ENCODE assay signal across 22 cellular contexts in the genomic region with DNA sequence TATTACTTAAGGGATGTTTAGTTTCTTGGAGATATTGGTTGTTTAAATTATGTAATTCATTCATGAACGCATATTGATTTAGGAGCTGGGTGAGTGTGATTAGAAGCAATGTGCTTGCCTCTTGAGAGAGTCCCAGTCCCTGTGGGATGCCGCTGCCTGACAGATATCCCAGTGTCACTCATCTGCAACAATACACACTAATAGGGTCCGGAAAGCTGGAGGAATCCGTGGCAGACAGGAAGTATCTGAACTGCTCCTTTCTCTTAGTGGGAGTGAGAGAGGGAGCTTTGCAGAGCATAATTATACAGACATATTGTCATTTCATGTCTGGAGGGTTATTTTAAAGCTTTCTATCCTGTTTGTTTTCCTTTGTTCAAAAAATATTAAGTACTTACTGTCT. TPM values are rescaled to one million over a fixed set of nuclear protein-coding genes. Genes with fewer than 3 reads are reported as not detected.
DNase-seq lines count a peak whose midpoint lies in the region; ATAC-seq and TF ChIP-seq lines count a peak whose summit lies in the region.
"Had no signal": no experiment of that assay in that cellular context is flagged by ENCODE, and none has a peak within 500 bp of the region (broad histone marks: within the 10 kb centered on the region; RNA-seq: fewer than 3 reads in every experiment).

No MANE protein-coding gene starts in this region.

- peaks cover 65% of the 10 kb centered on the region for H3K4me1 Mint-ChIP-seq in nephron

- H3K4me1 ChIP-seq in GM23248 (ENCODE audit: insufficient read depth): peaks cover 91% of the 10 kb centered on the region

- TF ChIP-seq CTCF in nephron (IDR thresholded peaks at IDR 0.05; ENCODE audit: unreplicated experiment in 3 of 3): no peak

- ATAC-seq in GM19324 (IDR thresholded peaks at IDR 0.05; ENCODE audit: low FRiP score, unreplicated experiment) (no peak), HG02973 (IDR thresholded peaks at IDR 0.05; ENCODE audit: unreplicated experiment) (no peak)
- ATAC-seq: natural killer cell had no signal

- peak overlapping the region in 2 of 3 experiments; percentile 20 to 21 for H3K27ac Mint-ChIP-seq in nephron
- H3K27ac Mint-ChIP-seq: natural killer cell had no signal

- no peaks in the 10 kb centered on the region for H3K27me3 Mint-ChIP-seq in nephron (ENCODE audit: low read depth)

- WGBS in GM23248 (ENCODE audit: low coverage in 1 of 2, low lambda C conversion rate in 2 of 2, missing lambda C conversion rate in 2 of 2), 2 experiments: 34 to 36% methylated on average over 4 of the region's 4 CpGs

- H4K20me1 ChIP-seq in GM23248 (ENCODE audit: insufficient read depth): 0 out of 2 replicates have a peak, but pooled peaks cover 6% of the 10 kb centered on the region

- DNase-seq in GM23248 (no peak), NCI-H146 (lab: John Stamatoyannopoulos, UW) (peak; percentile 43), dermis blood vessel endothelial cell (peak; percentile 35), SIG-M5 treated with dmso at 0.1 percent for 504 hours (lab: John Stamatoyannopoulos, UW; ENCODE audit: unreplicated experiment) (no peak), T-helper 9 cell (no peak)
- DNase-seq: activated CD4-positive, CD25-positive, alpha-beta regulatory T cell; AML-193; head of caudate nucleus; KBM-7; natural killer cell; NCI-H1048; NCI-H226; SHP77 treated with DMSO at 0.1 percent for 48 hours; spleen; T-helper 2 cell had no signal

- H3K9ac ChIP-seq in GM23248: 0 out of 2 replicates have a peak overlapping the region, but pooled peaks have one; percentile 5

- H3K9me3 Mint-ChIP-seq in nephron: no peaks in the 10 kb centered on the region
- H3K9me3 Mint-ChIP-seq: natural killer cell had no signal

- no peak overlapping the region; the same call in 1 of the 2 replicates for H3K27ac ChIP-seq in GM23248
- H3K27ac ChIP-seq: prostate gland, suprapubic skin had no signal

- H3K4me3 Mint-ChIP-seq in nephron: no peak overlapping the region
- H3K4me3 Mint-ChIP-seq: natural killer cell had no signal

- H3K4me3 ChIP-seq in GM23248: no peak overlapping the region
- H3K4me3 ChIP-seq: HAP-1, lung, prostate gland, spleen, suprapubic skin had no signal

- no peaks in the 10 kb centered on the region for H3K27me3 ChIP-seq in GM23248 (replicated peaks; ENCODE audit: insufficient read depth)
- H3K27me3 ChIP-seq: spleen, suprapubic skin had no signal

- no peaks in the 10 kb centered on the region for H3K9me2 ChIP-seq in GM23248 (ENCODE audit: insufficient read depth)

- peaks cover 100% of the 10 kb centered on the region for H3K79me2 ChIP-seq in GM23248 (ENCODE audit: insufficient read depth)

- peaks cover 55% of the 10 kb centered on the region for H3F3A ChIP-seq in GM23248 (ENCODE audit: insufficient read depth)

- H3K36me3 ChIP-seq in GM23248 (ENCODE audit: low read depth): no peaks in the 10 kb centered on the region
- H3K36me3 ChIP-seq: HAP-1, prostate gland, spleen, suprapubic skin had no signal

- H3K4me2 ChIP-seq in GM23248 (ENCODE audit: unreplicated experiment): no peak overlapping the region

- no peaks in the 10 kb centered on the region for H3K36me3 Mint-ChIP-seq in nephron (ENCODE audit: low read depth)
- H3K36me3 Mint-ChIP-seq: natural killer cell had no signal

- no peak overlapping the region for H2AFZ ChIP-seq in GM23248

- no peaks in the 10 kb centered on the region for H3K9me3 ChIP-seq in GM23248 (ENCODE audit: low read depth)
- H3K9me3 ChIP-seq: HAP-1, prostate gland, spleen, suprapubic skin had no signal

- in situ Hi-C loops in GM23248 (cut with MboI): no loop called here

RNA-seq across cellular contexts. Expression of gene AMOTL1, which starts 17.4 kb away (rescaled TPM):
- total RNA-seq in GM23248 (2014; rRNA removed; shearing (Covaris generic)): 50.8 and 55.9 TPM in 2 replicates
- polyA plus RNA-seq in GM23248 (2016; fragmentation: Nextera tagmentation; extraction: Ambion mirVana): 21.8 and 22.3 TPM in 2 replicates
- total RNA-seq in dermis blood vessel endothelial cell: 38.1 and 53.4 TPM in 2 replicates

Comparison
In these comparisons a context has a peak if more than half of its experiments do, and no peak if none do; other contexts are left out.
1. DNase-seq: peak in NCI-H146 (single experiment) and dermis blood vessel endothelial cell (single experiment); none in GM23248 (single experiment), SIG-M5 treated with dmso at 0.1 percent for 504 hours (single experiment) and T-helper 9 cell (single experiment).